ENCODE assay signal across 10 cellular contexts in genomic region chr5:139470821-139471300, GRCh38. TPM values are rescaled to one million over a fixed set of nuclear protein-coding genes. Genes with fewer than 3 reads are reported as not detected.
DNase-seq lines count a peak whose midpoint lies in the region; ATAC-seq and TF ChIP-seq lines count a peak whose summit lies in the region.
"Had no signal": no experiment of that assay in that cellular context is flagged by ENCODE, and none has a peak within 500 bp of the region (broad histone marks: within the 10 kb centered on the region; RNA-seq: fewer than 3 reads in every experiment).

SMIM33 (plus strand) TSS chr5:139471004; CDS start chr5:139471122, 118 bp downstream.

- peak within 1 kb of the TSS; percentile 39; the same call in 1 of the 2 replicates for H3K4me2 ChIP-seq in DND-41 (ENCODE audit: insufficient read depth, low read length)

- peak; percentile 59 for ATAC-seq in DND-41 (ENCODE audit: insufficient read depth, low read depth)
- ATAC-seq in naive B cell (ENCODE audit: low read depth in 2 of 2), result peak; percentile 68 to 77
- no peak for ATAC-seq in GM21576 (IDR thresholded peaks at IDR 0.05; ENCODE audit: unreplicated experiment)

- H3K79me2 ChIP-seq in DND-41 (ENCODE audit: insufficient read depth, low read length), result no peaks in the 10 kb centered on the region

- no peaks in the 10 kb centered on the region for H4K20me1 ChIP-seq in DND-41 (ENCODE audit: insufficient read depth, low read length)

- peak within 1 kb of the TSS; percentile 30; the same call in 1 of the 2 replicates for H3K27ac ChIP-seq in DND-41 (ENCODE audit: low read length)

- no peaks in the 10 kb centered on the region; the same call in 1 of the 2 replicates for H3K36me3 ChIP-seq in DND-41 (ENCODE audit: insufficient read depth, low read length)
- no peaks in the 10 kb centered on the region for H3K36me3 ChIP-seq in NT2/D1 (ENCODE audit: insufficient read depth, insufficient read length, low read length)

- H3K9ac ChIP-seq in DND-41 (ENCODE audit: low read depth, low read length), result peak within 1 kb of the TSS; percentile 8; the same call in 1 of the 2 replicates
- peak within 1 kb of the TSS; percentile 2 for H3K9ac ChIP-seq in NT2/D1 (ENCODE audit: insufficient read length, low read depth)

- H3K27me3 Mint-ChIP-seq in activated T-helper 2 cell treated with anti-CD3 and anti-CD28 coated beads, Interferon-gamma antibody, Interleukin-2, Interleukin-4, amounts not matched to agents 10 μg/mL and 5 μg/mL and 100 μg/mL, durations not matched to agents 14 hours and 24 hours and 36 hours (ENCODE audit: low read depth), result no peaks in the 10 kb centered on the region
- H3K27me3 Mint-ChIP-seq in naive B cell, result peaks cover 17 to 49% (median 45%) of the 10 kb centered on the region in 3 donors

- no peaks in the 10 kb centered on the region for H3K9me3 Mint-ChIP-seq in activated T-helper 2 cell treated with anti-CD3 and anti-CD28 coated beads, Interferon-gamma antibody, Interleukin-2, Interleukin-4, amounts not matched to agents 10 μg/mL and 5 μg/mL and 100 μg/mL, durations not matched to agents 14 hours and 24 hours and 36 hours
- no peaks in the 10 kb centered on the region for H3K9me3 Mint-ChIP-seq in naive B cell
- H3K9me3 Mint-ChIP-seq: neural crest cell had no signal

- no peak for TF ChIP-seq CTCF in DND-41 (IDR thresholded peaks at IDR 0.05; ENCODE audit: borderline replicate concordance, extremely low read depth, low read length, poor library complexity, severe bottlenecking)

- peaks cover 40% of the 10 kb centered on the region for H3K4me1 ChIP-seq in DND-41 (ENCODE audit: insufficient read depth, low read length)
- H3K4me1 ChIP-seq in NT2/D1 (ENCODE audit: insufficient read depth, insufficient read length), result peaks cover 27% of the 10 kb centered on the region

- peaks cover 57% of the 10 kb centered on the region for H3K4me1 Mint-ChIP-seq in activated T-helper 2 cell treated with anti-CD3 and anti-CD28 coated beads, Interferon-gamma antibody, Interleukin-2, Interleukin-4, amounts not matched to agents 10 μg/mL and 5 μg/mL and 100 μg/mL, durations not matched to agents 14 hours and 24 hours and 36 hours (ENCODE audit: low read depth)
- H3K4me1 Mint-ChIP-seq in naive B cell, result peaks cover 15 to 24% (median 19%) of the 10 kb centered on the region in 3 donors

- peak within 1 kb of the TSS; percentile 65 for H3K4me3 Mint-ChIP-seq in activated T-helper 2 cell treated with anti-CD3 and anti-CD28 coated beads, Interferon-gamma antibody, Interleukin-2, Interleukin-4, amounts not matched to agents 10 μg/mL and 5 μg/mL and 100 μg/mL, durations not matched to agents 14 hours and 24 hours and 36 hours (ENCODE audit: low read depth)
- peak within 1 kb of the TSS in 7 of 8 donors; percentile 54 to 86 (median 71) for H3K4me3 Mint-ChIP-seq in naive B cell
- H3K4me3 Mint-ChIP-seq: neural crest cell had no signal

- H3K36me3 Mint-ChIP-seq in activated T-helper 2 cell treated with anti-CD3 and anti-CD28 coated beads, Interferon-gamma antibody, Interleukin-2, Interleukin-4, amounts not matched to agents 10 μg/mL and 5 μg/mL and 100 μg/mL, durations not matched to agents 14 hours and 24 hours and 36 hours (ENCODE audit: low read depth), result peaks cover 22% of the 10 kb centered on the region
- H3K36me3 Mint-ChIP-seq in naive B cell, result no peaks in the 10 kb centered on the region

- H2AFZ ChIP-seq in DND-41 (ENCODE audit: low read depth, low read length), result 0 out of 2 replicates have a peak within 1 kb of the TSS, but pooled peaks have one; percentile 47

- intact Hi-C loops in activated T-helper 2 cell treated with anti-CD3 and anti-CD28 coated beads, Interferon-gamma antibody, Interleukin-2, Interleukin-4, amounts not matched to agents 10 μg/mL and 5 μg/mL and 100 μg/mL, durations not matched to agents 14 hours and 24 hours and 36 hours (cut with micrococcal nuclease), result loop anchor here (5.0 kb wide), 1 partner anchor 41 kb away; no protein-coding TSS in a partner anchor

- H3K27ac Mint-ChIP-seq in activated T-helper 2 cell treated with anti-CD3 and anti-CD28 coated beads, Interferon-gamma antibody, Interleukin-2, Interleukin-4, amounts not matched to agents 10 μg/mL and 5 μg/mL and 100 μg/mL, durations not matched to agents 14 hours and 24 hours and 36 hours, result peak within 1 kb of the TSS; percentile 89
- peak within 1 kb of the TSS in 3 of 6 donors; percentile 6 to 31 (median 15) for H3K27ac Mint-ChIP-seq in naive B cell

- peak; percentile 68 for DNase-seq in DND-41
- DNase-seq in NT2/D1 (ENCODE audit: low read depth, low spot score), result no peak
- DNase-seq in activated T-helper 2 cell treated with anti-CD3 and anti-CD28 coated beads, Interferon-gamma antibody, Interleukin-2, Interleukin-4, amounts not matched to agents 10 μg/mL and 5 μg/mL and 100 μg/mL, durations not matched to agents 14 hours and 24 hours and 36 hours (ENCODE audit: low spot score), result no peak
- DNase-seq in naive B cell, result peak; percentile 8
- DNase-seq in DMS 273 (lab: John Stamatoyannopoulos, UW; ENCODE audit: unreplicated experiment), result no peak
- DNase-seq in NCI-H2227 (lab: John Stamatoyannopoulos, UW; ENCODE audit: unreplicated experiment), result no peak
- DNase-seq in NCI-H2107 treated with DMSO at 0.1 percent for 48 hours (lab: John Stamatoyannopoulos, UW; ENCODE audit: unreplicated experiment), result no peak

- no peak within 1 kb of the TSS for H3K4me3 ChIP-seq in DND-41 (ENCODE audit: low read depth in 1 of 2, low read length in 2 of 2)
- no peak within 1 kb of the TSS for H3K4me3 ChIP-seq in NT2/D1 (ENCODE audit: insufficient read length, low read depth)

- H3K9me3 ChIP-seq in DND-41 (ENCODE audit: insufficient read depth, low read length, severe bottlenecking), result no peaks in the 10 kb centered on the region
- H3K9me3 ChIP-seq in NT2/D1 (ENCODE audit: insufficient read depth, low read length), result no peaks in the 10 kb centered on the region

- H3K27me3 ChIP-seq in DND-41 (ENCODE audit: insufficient read depth, low read length, poor library complexity), result no peaks in the 10 kb centered on the region
- H3K27me3 ChIP-seq in NT2/D1 (ENCODE audit: insufficient read depth, insufficient read length), result no peaks in the 10 kb centered on the region

RNA-seq across cellular contexts. Expression of gene SMIM33, which starts in this region (rescaled TPM):
- total RNA-seq in activated T-helper 2 cell treated with anti-CD3 and anti-CD28 coated beads, Interferon-gamma antibody, Interleukin-2, Interleukin-4, amounts not matched to agents 10 μg/mL and 5 μg/mL and 100 μg/mL, durations not matched to agents 14 hours and 24 hours and 36 hours, result 0.23 and 0.25 TPM in 2 replicates
- polyA plus RNA-seq in naive B cell (ENCODE audit: low read depth in 6 of 6), result not detected
- total RNA-seq: M059J, neural crest cell had no signal

Comparison
In these comparisons a context has a peak if more than half of its experiments do, and no peak if none do; other contexts are left out.
1. Peak in DNase-seq and ATAC-seq in naive B cell; RNA of the gene not detected or under 1 TPM.